In the genomic region with DNA sequence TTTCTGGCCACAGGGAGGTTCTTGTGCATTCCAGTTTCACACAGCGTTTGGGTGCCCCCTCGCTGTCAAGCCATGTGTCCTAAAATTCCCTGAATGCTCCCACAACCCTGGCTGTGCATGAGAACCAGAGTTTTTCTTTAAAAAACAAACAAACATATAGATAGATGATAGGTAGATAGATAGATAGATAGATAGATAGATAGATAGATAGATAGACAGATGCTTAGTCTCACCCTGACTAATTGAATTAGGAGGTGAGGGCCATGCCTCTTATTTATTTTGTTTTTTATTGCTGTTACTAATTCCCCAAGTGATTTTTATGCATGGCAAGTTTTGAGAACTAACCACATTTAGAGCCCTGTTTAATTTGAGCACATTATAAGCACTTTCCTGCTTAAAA, we compare ENCODE assay signal across 18 cellular contexts. TPM values are rescaled to one million over a fixed set of nuclear protein-coding genes. Genes with fewer than 3 reads are reported as not detected.
A peak's percentile ranks its signal among the peaks of the same experiment; 100 is the strongest.
DNase-seq lines count a peak whose midpoint lies in the region; ATAC-seq and TF ChIP-seq lines count a peak whose summit lies in the region.
"Had no signal": no experiment of that assay in that cellular context is flagged by ENCODE, and none has a peak within 500 bp of the region (broad histone marks: within the 10 kb centered on the region; RNA-seq: fewer than 3 reads in every experiment).

No MANE protein-coding gene starts in this region.

- H3K4me1 Mint-ChIP-seq in glutamatergic neuron (ENCODE audit: low read depth, unreplicated experiment), result no peaks in the 10 kb centered on the region
- H3K4me1 Mint-ChIP-seq: B cell had no signal

- no peak overlapping the region for H3K9ac ChIP-seq in parathyroid adenoma
- H3K9ac ChIP-seq: BLaER1 treated with 17β-estradiol and CSF1 and Interleukin-3, amounts not matched to agents 10 nM and 100 nM had no signal

- peak overlapping the region; percentile 83 for H3K27ac ChIP-seq in VCaP
- H3K27ac ChIP-seq in parathyroid adenoma, result peak overlapping the region; percentile 96
- H3K27ac ChIP-seq: 22Rv1; A549; BLaER1 treated with 17β-estradiol and CSF1 and Interleukin-3, amounts not matched to agents 10 nM and 100 nM; C4-2B had no signal

- H3K79me2 ChIP-seq in parathyroid adenoma, result no peaks in the 10 kb centered on the region

- no peak overlapping the region for H3K4me3 ChIP-seq in parathyroid adenoma (ENCODE audit: low read depth, low read length)
- H3K4me3 ChIP-seq: A549; BLaER1 treated with 17β-estradiol and CSF1 and Interleukin-3, amounts not matched to agents 10 nM and 100 nM had no signal

- no peaks in the 10 kb centered on the region for H3K9me3 ChIP-seq in parathyroid adenoma (ENCODE audit: control insufficient read depth, low read length)
- H3K9me3 ChIP-seq: A549; BLaER1 treated with 17β-estradiol and CSF1 and Interleukin-3, amounts not matched to agents 10 nM and 100 nM; Caco-2 had no signal

- H3K27me3 ChIP-seq in parathyroid adenoma (ENCODE audit: control insufficient read depth, insufficient read depth, low read length), result no peaks in the 10 kb centered on the region
- H3K27me3 ChIP-seq: BLaER1 treated with 17β-estradiol and CSF1 and Interleukin-3, amounts not matched to agents 10 nM and 100 nM had no signal

- no peak overlapping the region for H3K4me3 Mint-ChIP-seq in glutamatergic neuron (ENCODE audit: unreplicated experiment)
- H3K4me3 Mint-ChIP-seq: B cell; CD4-positive, alpha-beta T cell; CD8-positive, alpha-beta T cell had no signal

- peak overlapping the region; percentile 19 for H2AFZ ChIP-seq in parathyroid adenoma

- peaks cover 3% of the 10 kb centered on the region for H3K27me3 Mint-ChIP-seq in glutamatergic neuron (ENCODE audit: unreplicated experiment)
- H3K27me3 Mint-ChIP-seq: B cell; CD4-positive, alpha-beta T cell had no signal

- TF ChIP-seq CTCF in VCaP (conservative IDR thresholded peaks at IDR 0.05) (no peak), glutamatergic neuron (IDR thresholded peaks at IDR 0.05; ENCODE audit: partially characterized antibody, unreplicated experiment) (no peak), parathyroid adenoma (IDR thresholded peaks at IDR 0.05) (peak; percentile 19)

- intact Hi-C loops in head of caudate nucleus (cut with DNase I), result no loop called here

- no peak for ATAC-seq in GM21576 (IDR thresholded peaks at IDR 0.05; ENCODE audit: unreplicated experiment)
- ATAC-seq: A549; CD8-positive, alpha-beta T cell had no signal

- DNase-seq in glutamatergic neuron (no peak), head of caudate nucleus (no peak)
- DNase-seq: AML-193; Caco-2; Calu3; CD4-positive, alpha-beta T cell; CD8-positive, alpha-beta T cell; DMS79 treated with DMSO at 0.1 percent for 48 hours; GF-D8 had no signal

- H3K36me3 ChIP-seq in parathyroid adenoma (ENCODE audit: control insufficient read depth, insufficient read depth, low read length), result no peaks in the 10 kb centered on the region
- H3K36me3 ChIP-seq: BLaER1 treated with 17β-estradiol and CSF1 and Interleukin-3, amounts not matched to agents 10 nM and 100 nM had no signal

- H3K36me3 Mint-ChIP-seq in glutamatergic neuron (ENCODE audit: unreplicated experiment), result no peaks in the 10 kb centered on the region
- H3K36me3 Mint-ChIP-seq: CD8-positive, alpha-beta T cell had no signal

- H3K9me3 Mint-ChIP-seq in glutamatergic neuron (ENCODE audit: unreplicated experiment), result peaks cover 5% of the 10 kb centered on the region
- H3K9me3 Mint-ChIP-seq: CD4-positive, alpha-beta T cell; CD8-positive, alpha-beta T cell had no signal

- peak overlapping the region; percentile 33 for H3K27ac Mint-ChIP-seq in glutamatergic neuron (ENCODE audit: unreplicated experiment)
- H3K27ac Mint-ChIP-seq: B cell; CD4-positive, alpha-beta T cell; CD8-positive, alpha-beta T cell had no signal

- H3K4me2 ChIP-seq in parathyroid adenoma (ENCODE audit: low read length), result no peak overlapping the region
- H3K4me2 ChIP-seq: A549; BLaER1 treated with 17β-estradiol and CSF1 and Interleukin-3, amounts not matched to agents 10 nM and 100 nM had no signal

- H3K4me1 ChIP-seq in parathyroid adenoma, result peaks cover 48% of the 10 kb centered on the region

RNA-seq across cellular contexts. Expression of gene PRSS54, which starts 32.2 kb away (rescaled TPM):
- not detected for total RNA-seq in glutamatergic neuron (ENCODE audit: unreplicated experiment)
- total RNA-seq: A172; B cell; Caco-2; Calu3; CD4-positive, alpha-beta T cell; CD8-positive, alpha-beta T cell had no signal
